ENCODE assay signal across 8 cellular contexts in the genomic region with DNA sequence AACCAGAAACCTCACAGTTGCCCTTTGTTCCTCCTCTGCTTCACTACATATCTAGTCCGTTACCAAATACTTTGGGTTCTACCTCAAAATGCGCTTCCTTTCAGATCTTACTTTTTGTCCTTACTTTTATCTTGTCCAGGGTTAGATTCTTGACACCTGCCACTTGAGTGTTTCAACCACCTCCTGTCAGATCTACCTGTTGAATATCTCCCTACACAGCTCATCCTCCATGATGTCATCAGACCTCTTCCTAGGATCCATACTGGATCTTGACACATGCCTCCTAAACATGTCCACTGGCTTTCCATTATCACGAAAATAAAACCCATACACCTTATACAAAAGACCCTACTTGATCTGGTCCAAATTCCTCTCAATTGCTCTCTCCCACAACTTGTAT.
"Had no signal": no experiment of that assay in that cellular context is flagged by ENCODE, and none has a peak within 500 bp of the region (broad histone marks: within the 10 kb centered on the region; RNA-seq: fewer than 3 reads in every experiment).

No MANE protein-coding gene starts in this region.

- FAIRE-seq: G401.6, GM12878, GM12891, GM12892, GM18507, GM19239 had no signal

- DNase-seq: GDM1, GF-D8 had no signal

- H3K4me3 ChIP-seq: GM12878 had no signal

- ATAC-seq: GM12878 had no signal
